In the genomic region with DNA sequence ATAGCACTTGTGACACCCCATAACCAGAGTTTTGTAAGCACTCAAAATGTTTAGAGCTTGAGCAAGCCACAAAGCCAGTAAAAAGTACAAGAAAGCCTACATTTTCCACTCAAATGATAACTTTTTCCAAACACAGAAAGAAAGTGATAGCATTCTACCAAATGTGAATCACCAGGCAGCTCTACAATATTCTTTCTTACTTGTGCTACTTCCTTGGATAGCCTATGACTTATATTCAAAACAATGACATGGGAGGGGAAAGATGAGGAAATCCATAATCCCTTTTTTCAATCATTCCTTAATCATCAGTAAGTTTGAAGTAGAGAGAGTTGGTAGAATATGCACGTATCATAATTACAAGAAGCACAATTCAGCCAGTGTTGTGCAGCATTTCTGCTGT, we compare ENCODE assay signal across 16 cellular contexts.
"Had no signal": no experiment of that assay in that cellular context is flagged by ENCODE, and none has a peak within 500 bp of the region (broad histone marks: within the 10 kb centered on the region; RNA-seq: fewer than 3 reads in every experiment).

No MANE protein-coding gene starts in this region.

- H3K27me3 Mint-ChIP-seq: activated CD4-positive, alpha-beta T cell treated with anti-CD3 and anti-CD28 coated beads for 36 hours; activated CD8-positive, alpha-beta T cell treated with anti-CD3 and anti-CD28 coated beads for 36 hours had no signal

- H3K27me3 ChIP-seq: dorsolateral prefrontal cortex, esophagus squamous epithelium, gastrocnemius medialis, thyroid gland, uterus had no signal

- H3K36me3 Mint-ChIP-seq: mesothelial cell of epicardium had no signal

- H3K36me3 ChIP-seq: esophagus squamous epithelium, gastrocnemius medialis, thyroid gland, uterus, WERI-Rb-1 had no signal

- ATAC-seq: activated CD4-positive, alpha-beta T cell treated with anti-CD3 and anti-CD28 coated beads for 36 hours; activated CD8-positive, alpha-beta T cell treated with anti-CD3 and anti-CD28 coated beads for 36 hours; gastrocnemius medialis; left ventricle myocardium superior had no signal

- H3K4me1 ChIP-seq: esophagus squamous epithelium, gastrocnemius medialis, thyroid gland, uterus had no signal

- FAIRE-seq: keratinocyte had no signal

- H3K9me3 ChIP-seq: gastrocnemius medialis, thyroid gland, uterus had no signal

- DNase-seq: activated CD4-positive, alpha-beta T cell treated with anti-CD3 and anti-CD28 coated beads for 36 hours; activated CD8-positive, alpha-beta memory T cell treated with anti-CD3 and anti-CD28 coated beads, Interleukin-2, amount 50 U/mL, for 4 hours; activated CD8-positive, alpha-beta T cell treated with anti-CD3 and anti-CD28 coated beads for 36 hours; activated naive CD4-positive, alpha-beta T cell treated with Interleukin-2 at 50 U/mL for 16 hours; dorsolateral prefrontal cortex; esophagus squamous epithelium; gastrocnemius medialis; left ventricle myocardium superior; retina; T1000; thyroid gland; uterus; WERI-Rb-1 had no signal

- H3K27ac ChIP-seq: dorsolateral prefrontal cortex, esophagus squamous epithelium, gastrocnemius medialis, skin epidermis, thyroid gland, uterus, WERI-Rb-1 had no signal

- H3K4me1 Mint-ChIP-seq: activated CD4-positive, alpha-beta T cell treated with anti-CD3 and anti-CD28 coated beads for 36 hours; mesothelial cell of epicardium had no signal

- H3K4me3 Mint-ChIP-seq: activated CD4-positive, alpha-beta T cell treated with anti-CD3 and anti-CD28 coated beads for 36 hours; activated CD8-positive, alpha-beta T cell treated with anti-CD3 and anti-CD28 coated beads for 36 hours; mesothelial cell of epicardium had no signal

- H3K27ac Mint-ChIP-seq: activated CD4-positive, alpha-beta T cell treated with anti-CD3 and anti-CD28 coated beads for 36 hours; activated CD8-positive, alpha-beta T cell treated with anti-CD3 and anti-CD28 coated beads for 36 hours; mesothelial cell of epicardium had no signal

- H3K4me3 ChIP-seq: dorsolateral prefrontal cortex, esophagus squamous epithelium, gastrocnemius medialis, skin epidermis, thyroid gland, uterus had no signal
